19 cellular contexts compared by ENCODE assay signal in the genomic region with DNA sequence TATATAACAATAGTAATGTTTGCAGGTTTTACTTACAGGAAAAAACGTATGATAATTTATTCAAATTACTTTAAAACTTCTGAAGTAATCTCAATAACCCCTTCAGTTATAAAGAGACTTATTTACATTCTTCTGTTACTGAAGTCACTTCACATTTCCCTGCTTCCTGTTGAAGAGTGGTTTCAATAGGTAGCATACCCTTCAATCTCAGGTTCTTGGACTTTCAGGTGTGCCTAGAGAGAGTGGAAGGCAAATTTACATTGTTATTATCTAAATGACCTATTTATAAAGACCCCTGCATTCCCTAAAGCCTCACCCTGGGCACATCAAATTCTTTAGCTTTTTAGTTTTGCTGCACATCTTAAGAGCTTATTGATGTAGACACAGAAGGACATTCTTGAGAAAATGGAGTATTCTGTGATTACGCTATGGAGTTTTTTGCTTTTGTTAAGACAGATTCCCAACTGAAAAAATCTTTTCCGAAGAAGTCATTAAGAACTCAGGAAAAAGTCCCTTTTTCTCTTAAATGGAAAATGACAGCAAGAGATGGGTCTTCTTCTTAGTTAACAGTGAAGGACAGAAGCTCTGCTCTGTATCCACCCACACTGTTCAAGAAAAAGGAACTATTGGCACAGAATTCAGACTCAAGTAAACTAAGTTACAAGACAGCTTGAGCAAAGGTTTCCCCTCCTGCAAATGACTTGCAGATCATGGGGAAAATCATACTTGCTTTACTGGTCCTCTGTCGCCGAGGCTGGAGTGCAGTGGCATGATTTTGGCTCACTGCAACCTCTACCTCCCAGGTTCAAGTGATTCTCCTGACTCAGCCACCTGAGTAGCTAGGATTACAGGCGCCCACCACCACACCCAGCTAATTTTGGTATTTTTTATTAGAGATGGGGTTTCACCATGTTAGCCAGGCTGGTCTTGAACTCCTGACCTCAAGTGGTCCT.
"Had no signal": no experiment of that assay in that cellular context is flagged by ENCODE, and none has a peak within 500 bp of the region (broad histone marks: within the 10 kb centered on the region; RNA-seq: fewer than 3 reads in every experiment).

No MANE protein-coding gene starts in this region.

- H3K4me1 Mint-ChIP-seq: activated naive CD8-positive, alpha-beta T cell treated with anti-CD3 and anti-CD28 coated beads, Interleukin-2, amount 50 U/mL, for 24 hours; stimulated activated effector memory CD8-positive, alpha-beta T cell treated with anti-CD3 and anti-CD28 coated beads, Interleukin-12 subunit alpha, Interleukin-12 subunit beta, amount 100 ng/mL, for 72 hours had no signal

- H3K4me1 ChIP-seq: left ventricle myocardium inferior, sigmoid colon, thyroid gland had no signal

- H3K27ac ChIP-seq: esophagus muscularis mucosa, left ventricle myocardium inferior, sigmoid colon, thyroid gland, vagina had no signal

- H3K4me3 ChIP-seq: esophagus muscularis mucosa, left ventricle myocardium inferior, sigmoid colon, thyroid gland, vagina had no signal

- H3K9me3 ChIP-seq: esophagus muscularis mucosa, left ventricle myocardium inferior, sigmoid colon, thyroid gland, vagina had no signal

- H3K27me3 Mint-ChIP-seq: activated naive CD8-positive, alpha-beta T cell treated with anti-CD3 and anti-CD28 coated beads, Interleukin-2, amount 50 U/mL, for 24 hours; natural killer cell treated with Interleukin-12 subunit alpha and Interleukin-12 subunit beta and Interleukin-15 and Interleukin-18, amount 100 ng/mL, for 72 hours had no signal

- H3K36me3 ChIP-seq: sigmoid colon, vagina had no signal

- H3K4me3 Mint-ChIP-seq: activated naive CD4-positive, alpha-beta T cell treated with anti-CD3 and anti-CD28 coated beads for 36 hours; activated naive CD8-positive, alpha-beta T cell treated with anti-CD3 and anti-CD28 coated beads, Interleukin-2, amount 50 U/mL, for 24 hours; natural killer cell treated with Interleukin-12 subunit alpha and Interleukin-12 subunit beta and Interleukin-15 and Interleukin-18, amount 100 ng/mL, for 72 hours; stimulated activated effector memory CD8-positive, alpha-beta T cell treated with anti-CD3 and anti-CD28 coated beads, Interleukin-12 subunit alpha, Interleukin-12 subunit beta, amount 100 ng/mL, for 72 hours had no signal

- H3K27me3 ChIP-seq: esophagus muscularis mucosa, sigmoid colon, thyroid gland, vagina had no signal

- H3K9me3 Mint-ChIP-seq: activated naive CD4-positive, alpha-beta T cell treated with anti-CD3 and anti-CD28 coated beads for 36 hours; activated naive CD8-positive, alpha-beta T cell treated with anti-CD3 and anti-CD28 coated beads, Interleukin-2, amount 50 U/mL, for 24 hours; activated T-helper 2 cell treated with anti-CD3 and anti-CD28 coated beads, Interferon-gamma antibody, Interleukin-2, Interleukin-4, amounts not matched to agents 10 μg/mL and 5 μg/mL and 100 μg/mL, durations not matched to agents 14 hours and 24 hours and 36 hours; natural killer cell treated with Interleukin-12 subunit alpha and Interleukin-12 subunit beta and Interleukin-15 and Interleukin-18, amount 100 ng/mL, for 72 hours; stimulated activated effector memory CD8-positive, alpha-beta T cell treated with anti-CD3 and anti-CD28 coated beads, Interleukin-12 subunit alpha, Interleukin-12 subunit beta, amount 100 ng/mL, for 72 hours had no signal

- DNase-seq: activated CD4-positive, alpha-beta T cell treated with anti-CD3 and anti-CD28 coated beads for 1 hour; activated CD4-positive, alpha-beta T cell treated with anti-CD3 and anti-CD28 coated beads, Interleukin-2, amount 50 U/mL, for 48 hours; activated naive CD4-positive, alpha-beta T cell treated with anti-CD3 and anti-CD28 coated beads for 36 hours; activated naive CD8-positive, alpha-beta T cell treated with anti-CD3 and anti-CD28 coated beads, Interleukin-2, amount 50 U/mL, for 24 hours; activated T-cell treated with anti-CD3 and anti-CD28 coated beads, Interleukin-2, amount 50 U/mL, for 1 hour; glutamatergic neuron; hypothalamus; kidney; left ventricle myocardium inferior; mesendoderm; occipital lobe; sigmoid colon; stimulated activated CD4-positive, alpha-beta T cell treated with anti-CD3 and anti-CD28 coated beads, Interleukin-2, amount 100 ng/mL, for 24 hours; thyroid gland had no signal

- H3K27ac Mint-ChIP-seq: activated naive CD4-positive, alpha-beta T cell treated with anti-CD3 and anti-CD28 coated beads for 36 hours; activated naive CD8-positive, alpha-beta T cell treated with anti-CD3 and anti-CD28 coated beads, Interleukin-2, amount 50 U/mL, for 24 hours; activated T-helper 2 cell treated with anti-CD3 and anti-CD28 coated beads, Interferon-gamma antibody, Interleukin-2, Interleukin-4, amounts not matched to agents 10 μg/mL and 5 μg/mL and 100 μg/mL, durations not matched to agents 14 hours and 24 hours and 36 hours; natural killer cell treated with Interleukin-12 subunit alpha and Interleukin-12 subunit beta and Interleukin-15 and Interleukin-18, amount 100 ng/mL, for 72 hours; stimulated activated effector memory CD8-positive, alpha-beta T cell treated with anti-CD3 and anti-CD28 coated beads, Interleukin-12 subunit alpha, Interleukin-12 subunit beta, amount 100 ng/mL, for 72 hours had no signal

- H3K36me3 Mint-ChIP-seq: natural killer cell treated with Interleukin-12 subunit alpha and Interleukin-12 subunit beta and Interleukin-15 and Interleukin-18, amount 100 ng/mL, for 72 hours; stimulated activated effector memory CD8-positive, alpha-beta T cell treated with anti-CD3 and anti-CD28 coated beads, Interleukin-12 subunit alpha, Interleukin-12 subunit beta, amount 100 ng/mL, for 72 hours had no signal

- ATAC-seq: activated naive CD8-positive, alpha-beta T cell treated with anti-CD3 and anti-CD28 coated beads, Interleukin-2, amount 50 U/mL, for 24 hours; natural killer cell treated with Interleukin-12 subunit alpha and Interleukin-12 subunit beta and Interleukin-15 and Interleukin-18, amount 100 ng/mL, for 72 hours; stimulated activated effector memory CD8-positive, alpha-beta T cell treated with anti-CD3 and anti-CD28 coated beads, Interleukin-12 subunit alpha, Interleukin-12 subunit beta, amount 100 ng/mL, for 72 hours had no signal
